Comparison of ENCODE assay signal across 23 cellular contexts in genomic region chr4:78121338-78121904, GRCh38.
A peak's percentile ranks its signal among the peaks of the same experiment; 100 is the strongest.
DNase-seq lines count a peak whose midpoint lies in the region; ATAC-seq and TF ChIP-seq lines count a peak whose summit lies in the region.
"Had no signal": no experiment of that assay in that cellular context is flagged by ENCODE, and none has a peak within 500 bp of the region (broad histone marks: within the 10 kb centered on the region; RNA-seq: fewer than 3 reads in every experiment).

No MANE protein-coding gene starts in this region.

- H3K27ac ChIP-seq in left ventricle myocardium inferior (replicated peaks) (peak overlapping the region; percentile 66), psoas muscle (peak overlapping the region; percentile 62)
- H3K27ac ChIP-seq: ascending aorta, C4-2B, esophagus squamous epithelium, RWPE1 had no signal

- peak; percentile 83 to 99 (median 96) for ATAC-seq in psoas muscle
- no peak for ATAC-seq in GM21619 (IDR thresholded peaks at IDR 0.05; ENCODE audit: unreplicated experiment)
- no peak for ATAC-seq in HG03520 (IDR thresholded peaks at IDR 0.05; ENCODE audit: unreplicated experiment)
- ATAC-seq: activated CD4-positive, CD25-positive, alpha-beta regulatory T cell treated with anti-CD3 and anti-CD28 coated beads, Interleukin-2, amount 50 U/mL, for 24 hours; activated CD8-positive, alpha-beta T cell treated with anti-CD3 and anti-CD28 coated beads, Interleukin-2, amount 10 ng/mL, durations not matched to agents 7 days and 5 days; GM23338 had no signal

- H3K27me3 ChIP-seq in left ventricle myocardium inferior (ENCODE audit: low read depth) (no peaks in the 10 kb centered on the region), psoas muscle (ENCODE audit: insufficient read depth in 3 of 3, low read length in 2 of 3) (no peaks in the 10 kb centered on the region)
- H3K27me3 ChIP-seq: ascending aorta, esophagus squamous epithelium had no signal

- H3K4me1 ChIP-seq in left ventricle myocardium inferior (peaks cover 10% of the 10 kb centered on the region), psoas muscle (peaks cover 13% of the 10 kb centered on the region)
- H3K4me1 ChIP-seq: ascending aorta, esophagus squamous epithelium had no signal

- DNase-seq in DMS79 (lab: John Stamatoyannopoulos, UW): peak; percentile 32
- DNase-seq in NCI-H510A (lab: John Stamatoyannopoulos, UW): peak; percentile 4
- peak; percentile 48 for DNase-seq in left ventricle myocardium inferior
- DNase-seq in psoas muscle: peak in 1 of 2 donors; percentile 74
- DNase-seq in NCI-H82 treated with DMSO at 0.1 percent for 48 hours (lab: John Stamatoyannopoulos, UW; ENCODE audit: unreplicated experiment): no peak
- no peak for DNase-seq in SW 1271 (lab: John Stamatoyannopoulos, UW)
- DNase-seq: ACHN; activated CD8-positive, alpha-beta T cell treated with anti-CD3 and anti-CD28 coated beads, Interleukin-2, amount 10 ng/mL, durations not matched to agents 7 days and 5 days; activated naive CD4-positive, alpha-beta T cell treated with anti-CD3 and anti-CD28 coated beads for 36 hours; activated T-cell treated with anti-CD3 and anti-CD28 coated beads, Interleukin-2, amount 50 U/mL, for 1 hour; effector CD8-positive, alpha-beta T cell; esophagus squamous epithelium; KBM-7; NCI-H187; nephron progenitor cell; posterior cingulate gyrus had no signal

- no peak for TF ChIP-seq CTCF in left ventricle myocardium inferior (IDR thresholded peaks at IDR 0.05; ENCODE audit: borderline replicate concordance)
- no peak for TF ChIP-seq CTCF in psoas muscle (IDR thresholded peaks at IDR 0.05)

- H3K9me3 ChIP-seq in left ventricle myocardium inferior (replicated peaks): peaks cover 9% of the 10 kb centered on the region
- no peaks in the 10 kb centered on the region for H3K9me3 ChIP-seq in psoas muscle
- H3K9me3 ChIP-seq: ascending aorta, esophagus squamous epithelium had no signal

- H3K36me3 ChIP-seq in left ventricle myocardium inferior: no peaks in the 10 kb centered on the region
- no peaks in the 10 kb centered on the region for H3K36me3 ChIP-seq in psoas muscle (ENCODE audit: insufficient read depth in 1 of 2, low read depth in 1 of 2)
- H3K36me3 ChIP-seq: ascending aorta, esophagus squamous epithelium had no signal

- H3K4me3 ChIP-seq in left ventricle myocardium inferior: no peak overlapping the region
- no peak overlapping the region for H3K4me3 ChIP-seq in psoas muscle
- H3K4me3 ChIP-seq: ascending aorta, esophagus squamous epithelium, GM23338 had no signal

- intact Hi-C loops in left ventricle myocardium inferior (cut with micrococcal nuclease): no loop called here
- intact Hi-C loops in psoas muscle (cut with DNase I): no loop called here

- 33 to 35% (median 34%) methylated on average over 4 of the region's 4 CpGs for WGBS in psoas muscle, 3 donors

Comparison
In these comparisons a context has a peak if more than half of its experiments do, and no peak if none do; other contexts are left out.
1. DNase-seq: peak in DMS79 (single experiment), NCI-H510A (single experiment) and left ventricle myocardium inferior (single experiment); none in NCI-H82 treated with DMSO at 0.1 percent for 48 hours (single experiment) and SW 1271 (0 of 2).
2. ATAC-seq: peak in psoas muscle (4 of 4); none in GM21619 (single experiment) and HG03520 (single experiment).